8 cellular contexts compared by ENCODE assay signal in genomic region chr5:42889311-42889933, GRCh38.
DNase-seq lines count a peak whose midpoint lies in the region; ATAC-seq and TF ChIP-seq lines count a peak whose summit lies in the region.

No MANE protein-coding gene starts in this region.

- no peaks in the 10 kb centered on the region for H3K36me3 Mint-ChIP-seq in activated CD8-positive, alpha-beta memory T cell treated with anti-CD3 and anti-CD28 coated beads, Interleukin-2, amount 10 ng/mL, durations not matched to agents 7 days and 5 days

- H3K4me3 Mint-ChIP-seq in activated CD8-positive, alpha-beta memory T cell treated with anti-CD3 and anti-CD28 coated beads, Interleukin-2, amount 10 ng/mL, durations not matched to agents 7 days and 5 days, result no peak overlapping the region

- H3K4me3 ChIP-seq in epithelial cell of esophagus (ENCODE audit: low read length), result no peak overlapping the region

- peak; percentile 94 for ATAC-seq in GM21447 (IDR thresholded peaks at IDR 0.05; ENCODE audit: unreplicated experiment)
- peak; percentile 94 for ATAC-seq in activated CD8-positive, alpha-beta memory T cell treated with anti-CD3 and anti-CD28 coated beads, Interleukin-2, amount 10 ng/mL, durations not matched to agents 7 days and 5 days
- peak; percentile 84 for ATAC-seq in stimulated activated naive CD8-positive, alpha-beta T cell treated with anti-CD3 and anti-CD28 coated beads, Interleukin-15, Interleukin-2, amounts not matched to agents 100 U/mL and 50 U/mL, for 24 hours

- CTCF ChIA-PET in activated CD8-positive, alpha-beta memory T cell treated with anti-CD3 and anti-CD28 coated beads, Interleukin-2, amount 10 ng/mL, durations not matched to agents 7 days and 5 days (lab: Charles Lee), result interaction anchor here (0.7 to 2.1 kb wide), 24 partner anchors 9 to 885 kb away, joined by 3 to 13 read pairs (median 4); partner anchors contain the start of gene GHR

- peak; percentile 99 for TF ChIP-seq CTCF in epithelial cell of esophagus (IDR thresholded peaks at IDR 0.05; ENCODE audit: insufficient read depth, low read depth, low read length, missing control alignments)

- H3K27me3 Mint-ChIP-seq in activated CD8-positive, alpha-beta memory T cell treated with anti-CD3 and anti-CD28 coated beads, Interleukin-2, amount 10 ng/mL, durations not matched to agents 7 days and 5 days, result peaks cover 13% of the 10 kb centered on the region

- no peaks in the 10 kb centered on the region for H3K9me3 Mint-ChIP-seq in activated CD8-positive, alpha-beta memory T cell treated with anti-CD3 and anti-CD28 coated beads, Interleukin-2, amount 10 ng/mL, durations not matched to agents 7 days and 5 days (ENCODE audit: low read depth)

- DNase-seq in DMS79 (lab: John Stamatoyannopoulos, UW), result peak; percentile 50
- DNase-seq in HS-5 (ENCODE audit: low read depth), result peak; percentile 49
- DNase-seq in NOMO-1 (lab: John Stamatoyannopoulos, UW; ENCODE audit: unreplicated experiment in 2 of 2), result peak; percentile 66 to 89
- peak; percentile 80 for DNase-seq in activated CD8-positive, alpha-beta memory T cell treated with anti-CD3 and anti-CD28 coated beads, Interleukin-2, amount 10 ng/mL, durations not matched to agents 7 days and 5 days
- peak; percentile 80 for DNase-seq in epithelial cell of esophagus (ENCODE audit: low read depth)
- peak; percentile 88 for DNase-seq in myocyte (ENCODE audit: low read depth)
- peak; percentile 72 for DNase-seq in stimulated activated naive CD8-positive, alpha-beta T cell treated with anti-CD3 and anti-CD28 coated beads, Interleukin-15, Interleukin-2, amounts not matched to agents 100 U/mL and 50 U/mL, for 24 hours

- H3K4me1 Mint-ChIP-seq in activated CD8-positive, alpha-beta memory T cell treated with anti-CD3 and anti-CD28 coated beads, Interleukin-2, amount 10 ng/mL, durations not matched to agents 7 days and 5 days, result no peaks in the 10 kb centered on the region

- no peak overlapping the region for H3K27ac Mint-ChIP-seq in activated CD8-positive, alpha-beta memory T cell treated with anti-CD3 and anti-CD28 coated beads, Interleukin-2, amount 10 ng/mL, durations not matched to agents 7 days and 5 days
